16 cellular contexts compared by ENCODE assay signal in the genomic region with DNA sequence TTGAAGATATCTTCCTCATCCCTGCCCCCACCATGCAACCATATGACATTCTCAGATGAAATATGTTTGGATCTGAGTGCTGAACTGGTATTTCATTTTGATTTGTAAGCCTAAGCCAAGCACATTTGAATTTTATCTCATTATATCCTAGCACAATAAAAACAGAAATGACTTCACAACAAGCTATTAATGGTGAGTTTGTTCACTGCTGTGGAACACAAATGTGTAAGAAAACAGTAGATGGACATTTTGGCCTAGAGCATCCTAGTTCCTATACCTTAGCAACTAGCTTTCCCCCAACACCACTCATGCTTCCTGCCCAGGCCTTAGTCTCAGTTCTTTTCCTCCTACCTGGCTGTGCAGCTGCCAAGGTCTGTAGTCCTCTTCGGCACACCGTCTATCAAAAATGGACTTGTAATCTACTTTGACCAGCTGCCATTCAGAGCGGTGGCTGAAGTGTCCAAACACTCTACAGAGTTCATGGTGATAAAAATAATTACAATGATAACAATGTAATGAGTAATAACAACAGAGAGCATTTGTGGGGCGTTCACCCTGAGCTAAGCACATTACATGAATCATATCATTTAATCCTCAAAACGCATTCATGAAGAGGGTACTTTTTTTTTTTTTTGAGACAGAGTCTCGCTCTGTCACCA.
"Had no signal": no experiment of that assay in that cellular context is flagged by ENCODE, and none has a peak within 500 bp of the region (broad histone marks: within the 10 kb centered on the region; RNA-seq: fewer than 3 reads in every experiment).

No MANE protein-coding gene starts in this region.

- H3K4me3 ChIP-seq: esophagus muscularis mucosa, gastrocnemius medialis, hepatocyte, pancreas, right lobe of liver had no signal

- DNase-seq: effector memory CD8-positive, alpha-beta T cell; gastrocnemius medialis; glutamatergic neuron; kidney; left cardiac atrium; mesendoderm; naive B cell; occipital lobe; pancreas; right lobe of liver; stimulated activated CD4-positive, alpha-beta T cell treated with anti-CD3 and anti-CD28 coated beads, Interleukin-2, amount 100 ng/mL, for 24 hours; stimulated activated naive CD4-positive, alpha-beta T cell treated with Interleukin-2 at 50 U/mL for 16 hours; trophoblast cell had no signal

- H3K4me1 ChIP-seq: esophagus muscularis mucosa, gastrocnemius medialis, pancreas, right lobe of liver had no signal

- H3K27ac ChIP-seq: epithelial cell of prostate, esophagus muscularis mucosa, gastrocnemius medialis, hepatocyte, pancreas, right lobe of liver had no signal

- H3K9me3 ChIP-seq: gastrocnemius medialis, pancreas, right lobe of liver had no signal

- ATAC-seq: effector memory CD8-positive, alpha-beta T cell; gastrocnemius medialis; pancreas; right lobe of liver had no signal

- H3K36me3 ChIP-seq: esophagus muscularis mucosa, gastrocnemius medialis, pancreas, right lobe of liver had no signal

- H3K27me3 ChIP-seq: esophagus muscularis mucosa, gastrocnemius medialis, hepatocyte, pancreas, right lobe of liver had no signal
